ENCODE assay signal across 13 cellular contexts in the genomic region with DNA sequence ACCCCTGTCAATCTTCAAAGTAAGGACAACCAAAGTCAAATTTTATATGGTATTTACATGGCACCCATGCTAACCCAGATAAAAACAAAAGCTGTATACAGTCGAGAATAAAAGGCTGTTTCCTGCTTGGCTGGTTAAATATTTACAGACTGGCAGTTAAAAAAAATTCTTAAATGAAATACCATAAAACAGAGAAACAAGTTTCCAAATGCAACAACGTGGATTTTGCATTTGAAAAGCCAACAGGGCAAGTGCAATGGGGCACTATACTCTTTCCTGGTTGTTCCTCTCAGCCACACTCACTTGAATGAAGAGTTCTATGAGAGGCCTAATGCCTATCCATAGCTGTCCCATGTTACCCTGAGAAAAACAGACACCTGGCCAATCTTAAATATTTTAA. TPM values are rescaled to one million over a fixed set of nuclear protein-coding genes. Genes with fewer than 3 reads are reported as not detected.
DNase-seq lines count a peak whose midpoint lies in the region; ATAC-seq, FAIRE-seq and TF ChIP-seq lines count a peak whose summit lies in the region.
"Had no signal": no experiment of that assay in that cellular context is flagged by ENCODE, and none has a peak within 500 bp of the region (broad histone marks: within the 10 kb centered on the region; RNA-seq: fewer than 3 reads in every experiment).

No MANE protein-coding gene starts in this region.

- H3K4me1 ChIP-seq in colonic mucosa (peaks cover 5% of the 10 kb centered on the region), small intestine (ENCODE audit: control insufficient read depth in 2 of 2, insufficient read depth in 1 of 2, low read depth in 1 of 2, low read length in 1 of 2) (peaks cover 0 to 4% of the 10 kb centered on the region in 2 donors), tibial artery (peaks cover 0 to 33% (median 18%) of the 10 kb centered on the region in 4 donors)

- H3K9me3 ChIP-seq in colonic mucosa (no peaks in the 10 kb centered on the region), small intestine (ENCODE audit: control insufficient read depth, low read depth) (no peaks in the 10 kb centered on the region), tibial artery (no peaks in the 10 kb centered on the region)
- H3K9me3 ChIP-seq: SJSA1 had no signal

- H3K9ac ChIP-seq in colonic mucosa (ENCODE audit: low read depth in 2 of 2, low read length in 2 of 2), result peak overlapping the region in 1 of 2 donors; percentile 98

- no peak for TF ChIP-seq CTCF in colonic mucosa (IDR thresholded peaks at IDR 0.05)
- no peak for TF ChIP-seq CTCF in tibial artery (IDR thresholded peaks at IDR 0.05)

- peak; percentile 85 for FAIRE-seq in small intestine (lab: Jason Lieb, UNC)

- no peak for ATAC-seq in GM18858 (IDR thresholded peaks at IDR 0.05; ENCODE audit: unreplicated experiment)
- ATAC-seq: activated CD4-positive, alpha-beta T cell treated with anti-CD3 and anti-CD28 coated beads for 36 hours had no signal

- H3K27ac ChIP-seq in colonic mucosa (peak overlapping the region; percentile 100), small intestine (ENCODE audit: low read depth in 1 of 2, low read length in 1 of 2) (peak overlapping the region in 1 of 2 donors; percentile 75), tibial artery (peak overlapping the region in 1 of 2 donors; percentile 100)
- H3K27ac ChIP-seq: SJSA1 had no signal

- DNase-seq in NCI-H1694 treated with DMSO at 0.1 percent for 48 hours (lab: John Stamatoyannopoulos, UW) (peak; percentile 12), NCI-H1694 (lab: John Stamatoyannopoulos, UW) (no peak), NCI-H2029 treated with DMSO at 0.1 percent for 48 hours (lab: John Stamatoyannopoulos, UW) (peak; percentile 67), colonic mucosa (no peak), small intestine (peak; percentile 60), tibial artery (no peak), iPS-NIHi7 (ENCODE audit: extremely low spot score) (no peak)
- DNase-seq: activated naive CD4-positive, alpha-beta T cell treated with anti-CD3 and anti-CD28 coated beads, Interleukin-2, amount 10 ng/mL, durations not matched to agents 7 days and 5 days; NCI-H226; retina had no signal

- 13 to 42% (median 29%) methylated on average over 2 of the region's 2 CpGs for WGBS in small intestine, 3 donors

- no peak overlapping the region for H3K4me3 ChIP-seq in colonic mucosa
- H3K4me3 ChIP-seq in small intestine (ENCODE audit: low read depth in 1 of 2, low read length in 2 of 2), result no peak overlapping the region
- no peak overlapping the region for H3K4me3 ChIP-seq in tibial artery
- H3K4me3 ChIP-seq: SJSA1 had no signal

- H3K27me3 ChIP-seq in colonic mucosa, result no peaks in the 10 kb centered on the region
- H3K27me3 ChIP-seq in small intestine (ENCODE audit: control insufficient read depth in 2 of 2, insufficient read depth in 2 of 2, low read length in 2 of 2), result no peaks in the 10 kb centered on the region
- H3K27me3 ChIP-seq in tibial artery, result no peaks in the 10 kb centered on the region
- H3K27me3 ChIP-seq: SJSA1 had no signal

- intact Hi-C loops in colonic mucosa (cut with DNase I) (loop anchor here (10.0 kb wide), 1 partner anchor 246 kb away; no protein-coding TSS in a partner anchor), tibial artery (cut with DNase I; ENCODE audit: low total_unique reads) (no loop called here)

- H3K36me3 ChIP-seq in colonic mucosa (no peaks in the 10 kb centered on the region), small intestine (ENCODE audit: control insufficient read depth in 2 of 2, insufficient read depth in 2 of 2, low read length in 2 of 2) (no peaks in the 10 kb centered on the region), tibial artery (no peaks in the 10 kb centered on the region)

RNA-seq across cellular contexts. Expression of a gene that starts 6.1 kb away (rescaled TPM):
- total RNA-seq in colonic mucosa, result 1 to 10 TPM; 2.6 to 4.7 TPM
- polyA plus RNA-seq in small intestine, result 1 to 10 TPM; 1.3 to 5.7 (median 1.6) TPM

Comparison
In these comparisons a context has a peak if more than half of its experiments do, and no peak if none do; other contexts are left out.
1. DNase-seq: peak in NCI-H1694 treated with DMSO at 0.1 percent for 48 hours (single experiment), NCI-H2029 treated with DMSO at 0.1 percent for 48 hours (single experiment) and small intestine (single experiment); none in NCI-H1694 (single experiment), colonic mucosa (single experiment), tibial artery (0 of 2) and iPS-NIHi7 (single experiment).